In genomic region chr2:234597576-234597861, GRCh38 we compare ENCODE assay signal across 29 cellular contexts.
"Had no signal": no experiment of that assay in that cellular context is flagged by ENCODE, and none has a peak within 500 bp of the region (broad histone marks: within the 10 kb centered on the region; RNA-seq: fewer than 3 reads in every experiment).

No MANE protein-coding gene starts in this region.

- H3K36me3 Mint-ChIP-seq: activated naive CD4-positive, alpha-beta T cell treated with anti-CD3 and anti-CD28 coated beads, Interleukin-2, amount 50 U/mL, for 24 hours; naive thymus-derived CD4-positive, alpha-beta T cell; type B pancreatic cell had no signal

- H3K4me1 Mint-ChIP-seq: activated naive CD4-positive, alpha-beta T cell treated with anti-CD3 and anti-CD28 coated beads, Interleukin-2, amount 50 U/mL, for 24 hours; activated naive CD8-positive, alpha-beta T cell treated with anti-CD3 and anti-CD28 coated beads, Interleukin-2, amount 50 U/mL, for 24 hours; central memory CD8-positive, alpha-beta T cell; naive thymus-derived CD4-positive, alpha-beta T cell had no signal

- H3K36me3 ChIP-seq: heart left ventricle, neutrophil, ovary, thoracic aorta, vagina had no signal

- H3K27me3 ChIP-seq: heart left ventricle, neutrophil, ovary, vagina had no signal

- H3K9me3 ChIP-seq: heart left ventricle, neutrophil, ovary, thoracic aorta, vagina had no signal

- H3K27ac Mint-ChIP-seq: activated naive CD4-positive, alpha-beta T cell treated with anti-CD3 and anti-CD28 coated beads, Interleukin-2, amount 50 U/mL, for 24 hours; activated naive CD8-positive, alpha-beta T cell treated with anti-CD3 and anti-CD28 coated beads, Interleukin-2, amount 50 U/mL, for 24 hours; activated T-cell treated with anti-CD3 and anti-CD28 coated beads, Interleukin-2, amount 50 U/mL, for 24 hours; dendritic cell treated with granulocyte-macrophage colony-stimulating factor and Interleukin-4, amounts not matched to agents 40 ng/mL and 50 ng/mL, for 4 days; endodermal cell; naive thymus-derived CD4-positive, alpha-beta T cell; progenitor cell of endocrine pancreas; stimulated activated naive CD8-positive, alpha-beta T cell treated with anti-CD3 and anti-CD28 coated beads, Interleukin-15, Interleukin-2, amounts not matched to agents 100 ng/mL and 50 ng/mL, for 24 hours; type B pancreatic cell had no signal

- H3K4me1 ChIP-seq: heart left ventricle, vagina had no signal

- H3K27ac ChIP-seq: heart left ventricle, neutrophil, ovary, skin epidermis, thoracic aorta, vagina had no signal

- DNase-seq: activated CD4-positive, alpha-beta T cell treated with anti-CD3 and anti-CD28 coated beads for 4 hours; activated CD4-positive, alpha-beta T cell treated with anti-CD3 and anti-CD28 coated beads, Interleukin-2, amount 50 U/mL, for 4 hours; activated CD8-positive, alpha-beta memory T cell treated with anti-CD3 and anti-CD28 coated beads for 24 hours; activated CD8-positive, alpha-beta memory T cell treated with anti-CD3 and anti-CD28 coated beads, Interleukin-2, amount 50 U/mL, for 48 hours; activated gamma-delta T cell treated with Interleukin-2 at 50 U/mL for 16 hours; activated naive CD8-positive, alpha-beta T cell treated with anti-CD3 and anti-CD28 coated beads, Interleukin-2, amount 50 U/mL, for 24 hours; activated T-cell treated with anti-CD3 and anti-CD28 coated beads, Interleukin-2, amount 50 U/mL, for 24 hours; amygdala; endodermal cell; foreskin fibroblast; heart left ventricle; hypothalamus; midbrain; naive thymus-derived CD4-positive, alpha-beta T cell; ovary; stimulated activated CD4-positive, alpha-beta T cell treated with anti-CD3 and anti-CD28 coated beads, Interleukin-12 subunit alpha, Interleukin-12 subunit beta, amount 100 ng/mL, for 4 hours; stimulated activated CD4-positive, alpha-beta T cell treated with anti-CD3 and anti-CD28 coated beads, Interleukin-4, amount 100 ng/mL, for 1 hour had no signal

- ATAC-seq: activated naive CD8-positive, alpha-beta T cell treated with anti-CD3 and anti-CD28 coated beads, Interleukin-2, amount 50 U/mL, for 24 hours; esophagus mucosa; heart left ventricle; naive thymus-derived CD4-positive, alpha-beta T cell; sciatic nerve had no signal

- H3K27me3 Mint-ChIP-seq: dendritic cell treated with granulocyte-macrophage colony-stimulating factor and Interleukin-4, amounts not matched to agents 40 ng/mL and 50 ng/mL, for 4 days; progenitor cell of endocrine pancreas; type B pancreatic cell had no signal

- H3K9me3 Mint-ChIP-seq: activated naive CD4-positive, alpha-beta T cell treated with anti-CD3 and anti-CD28 coated beads, Interleukin-2, amount 50 U/mL, for 24 hours; activated naive CD8-positive, alpha-beta T cell treated with anti-CD3 and anti-CD28 coated beads, Interleukin-2, amount 50 U/mL, for 24 hours; activated T-cell treated with anti-CD3 and anti-CD28 coated beads, Interleukin-2, amount 50 U/mL, for 24 hours; central memory CD8-positive, alpha-beta T cell; dendritic cell treated with granulocyte-macrophage colony-stimulating factor and Interleukin-4, amounts not matched to agents 40 ng/mL and 50 ng/mL, for 4 days; stimulated activated naive CD8-positive, alpha-beta T cell treated with anti-CD3 and anti-CD28 coated beads, Interleukin-15, Interleukin-2, amounts not matched to agents 100 ng/mL and 50 ng/mL, for 24 hours; type B pancreatic cell had no signal

- H3K4me3 ChIP-seq: heart left ventricle, ovary, skin epidermis, thoracic aorta, vagina had no signal

- H3K4me3 Mint-ChIP-seq: activated naive CD4-positive, alpha-beta T cell treated with anti-CD3 and anti-CD28 coated beads, Interleukin-2, amount 50 U/mL, for 24 hours; activated naive CD8-positive, alpha-beta T cell treated with anti-CD3 and anti-CD28 coated beads, Interleukin-2, amount 50 U/mL, for 24 hours; activated T-cell treated with anti-CD3 and anti-CD28 coated beads, Interleukin-2, amount 50 U/mL, for 24 hours; central memory CD8-positive, alpha-beta T cell; dendritic cell treated with granulocyte-macrophage colony-stimulating factor and Interleukin-4, amounts not matched to agents 40 ng/mL and 50 ng/mL, for 4 days; endodermal cell; naive thymus-derived CD4-positive, alpha-beta T cell; stimulated activated naive CD8-positive, alpha-beta T cell treated with anti-CD3 and anti-CD28 coated beads, Interleukin-15, Interleukin-2, amounts not matched to agents 100 ng/mL and 50 ng/mL, for 24 hours; type B pancreatic cell had no signal
